In genomic region chr17:50094753-50095616, GRCh38 we compare ENCODE assay signal across 8 cellular contexts.
DNase-seq lines count a peak whose midpoint lies in the region; ATAC-seq and TF ChIP-seq lines count a peak whose summit lies in the region.

Gene PDK2 (plus strand): TSS chr17:50095351. CDS start chr17:50095436, 85 bp downstream.

- H3K27me3 ChIP-seq in GM06990 (replicated peaks; ENCODE audit: control insufficient read depth, insufficient read depth, low read length), result no peaks in the 10 kb centered on the region

- H3K4me3 Mint-ChIP-seq in activated naive CD4-positive, alpha-beta T cell treated with anti-CD3 and anti-CD28 coated beads, Interleukin-2, amount 50 U/mL, for 24 hours, result peak within 1 kb of the TSS; percentile 97

- H3K9me3 Mint-ChIP-seq in activated naive CD4-positive, alpha-beta T cell treated with anti-CD3 and anti-CD28 coated beads, Interleukin-2, amount 50 U/mL, for 24 hours, result no peaks in the 10 kb centered on the region

- TF ChIP-seq CTCF in GM06990 (IDR thresholded peaks at IDR 0.05; ENCODE audit: insufficient read depth, low read length, poor library complexity, severe bottlenecking), result no peak

- no peaks in the 10 kb centered on the region for H3K27me3 Mint-ChIP-seq in activated naive CD4-positive, alpha-beta T cell treated with anti-CD3 and anti-CD28 coated beads, Interleukin-2, amount 50 U/mL, for 24 hours

- ATAC-seq in HG02588 (IDR thresholded peaks at IDR 0.05; ENCODE audit: unreplicated experiment), result peak; percentile 92

- H3K27ac Mint-ChIP-seq in activated naive CD4-positive, alpha-beta T cell treated with anti-CD3 and anti-CD28 coated beads, Interleukin-2, amount 50 U/mL, for 24 hours, result peak within 1 kb of the TSS; percentile 98

- peaks cover 36% of the 10 kb centered on the region for H3K4me1 Mint-ChIP-seq in activated naive CD4-positive, alpha-beta T cell treated with anti-CD3 and anti-CD28 coated beads, Interleukin-2, amount 50 U/mL, for 24 hours

- no peaks in the 10 kb centered on the region; the same call in none of the 2 replicates for H3K36me3 ChIP-seq in GM06990 (ENCODE audit: control insufficient read depth, insufficient read depth, low read length)

- DNase-seq in GM06990 (ENCODE audit: extremely low read depth, insufficient read length) (peak; percentile 95), NCI-H1048 (lab: John Stamatoyannopoulos, UW) (peak; percentile 83), SKM-1 (lab: John Stamatoyannopoulos, UW; ENCODE audit: unreplicated experiment) (peak; percentile 95), germinal center (ENCODE audit: low spot score) (peak; percentile 99), nucleus accumbens (lab: John Stamatoyannopoulos, UW) (peak; percentile 75 to 98 (median 94)), superior temporal gyrus (ENCODE audit: extremely low spot score) (peak; percentile 98)

- H3K36me3 Mint-ChIP-seq in activated naive CD4-positive, alpha-beta T cell treated with anti-CD3 and anti-CD28 coated beads, Interleukin-2, amount 50 U/mL, for 24 hours, result no peaks in the 10 kb centered on the region

- peak within 1 kb of the TSS; percentile 84 for H3K4me3 ChIP-seq in GM06990 (replicated peaks; ENCODE audit: low read depth, low read length)

Comparison
In these comparisons a context has a peak if more than half of its experiments do, and no peak if none do; other contexts are left out.
1. Peak in every context shown above with its lines: DNase-seq, ATAC-seq and H3K4me3 ChIP-seq.